ENCODE assay signal across 1 cellular context in the genomic region with DNA sequence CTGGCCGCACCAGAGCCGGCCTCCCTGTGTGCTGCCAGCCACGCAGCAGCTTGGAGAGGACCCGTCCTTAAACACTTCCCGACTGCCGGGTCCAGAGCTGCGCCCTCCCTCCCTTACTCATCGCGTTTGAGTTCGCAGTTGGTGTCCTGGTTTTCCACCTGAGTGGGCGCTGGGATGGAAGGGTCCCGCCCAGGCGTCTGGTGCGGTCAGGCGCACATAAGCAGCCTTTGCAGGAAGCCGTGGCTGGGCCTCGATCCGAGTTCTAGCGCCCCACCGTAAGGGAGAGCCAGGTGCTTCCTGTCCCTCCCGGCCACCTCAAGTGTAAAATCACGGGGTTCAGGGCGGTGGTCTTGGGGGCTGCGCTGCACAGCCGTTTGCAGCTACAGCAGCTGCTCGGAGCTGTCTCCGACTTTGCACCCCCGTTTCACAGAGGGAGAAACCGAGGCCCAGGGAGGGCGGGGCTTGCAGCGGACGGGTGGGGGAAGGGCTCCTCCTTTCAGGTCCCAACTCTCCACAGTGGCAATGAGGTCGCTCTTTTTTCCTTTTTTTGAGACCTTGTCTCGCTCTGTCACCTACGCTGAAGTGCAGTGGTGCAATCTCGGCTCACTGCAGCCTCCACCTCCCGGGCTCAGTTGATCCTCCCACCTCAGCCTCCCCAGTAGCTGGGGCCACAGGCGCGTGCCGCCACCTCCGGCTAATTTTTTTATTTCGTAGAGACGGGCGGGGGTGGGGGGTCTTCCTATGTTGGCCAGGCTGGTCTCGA.
TF ChIP-seq lines count a peak whose summit lies in the region.

No MANE protein-coding gene starts in this region.

TF ChIP-seq in HCT116, 20 proteins besides CTCF, POLR2A, EP300 and RAD21 (continued from another document):
- TF ChIP-seq EZH2phosphoT487 (IDR thresholded peaks at IDR 0.05; ENCODE audit: borderline replicate concordance) (no peak), SIN3A (IDR thresholded peaks at IDR 0.05; ENCODE audit: low read depth) (no peak)
